Comparison of ENCODE assay signal across 26 cellular contexts in genomic region chr7:84331665-84332064, GRCh38.
DNase-seq lines count a peak whose midpoint lies in the region; ATAC-seq, FAIRE-seq and TF ChIP-seq lines count a peak whose summit lies in the region.
"Had no signal": no experiment of that assay in that cellular context is flagged by ENCODE, and none has a peak within 500 bp of the region (broad histone marks: within the 10 kb centered on the region; RNA-seq: fewer than 3 reads in every experiment).

No MANE protein-coding gene starts in this region.

- H4K20me1 ChIP-seq in GM23338 (replicated peaks; ENCODE audit: insufficient read depth) = no peaks in the 10 kb centered on the region

- H3K27me3 ChIP-seq in GM23338 (ENCODE audit: insufficient read depth) (no peaks in the 10 kb centered on the region), neuronal stem cell (ENCODE audit: control insufficient read depth in 3 of 3, insufficient read depth in 3 of 3, low read depth in 1 of 3, low read length in 3 of 3) (no peaks in the 10 kb centered on the region)
- H3K27me3 ChIP-seq: adrenal gland, breast epithelium, transverse colon had no signal

- H3K27ac Mint-ChIP-seq in GM23338 = no peak overlapping the region
- H3K27ac Mint-ChIP-seq in activated naive CD4-positive, alpha-beta T cell treated with anti-CD3 and anti-CD28 coated beads, Interleukin-2, amount 10 ng/mL, durations not matched to agents 7 days and 5 days = no peak overlapping the region
- H3K27ac Mint-ChIP-seq: activated CD8-positive, alpha-beta T cell treated with anti-CD3 and anti-CD28 coated beads for 36 hours; activated naive CD4-positive, alpha-beta T cell treated with anti-CD3 and anti-CD28 coated beads for 36 hours; CD4-positive, CD25-positive, alpha-beta regulatory T cell; mesothelial cell of epicardium had no signal

- no peak overlapping the region for H2BK15ac ChIP-seq in neuronal stem cell (ENCODE audit: low read length)

- H3K9me3 ChIP-seq in neuronal stem cell (replicated peaks in 1 of 2; ENCODE audit: control insufficient read depth in 2 of 2, insufficient read depth in 1 of 2, low read depth in 1 of 2, low read length in 2 of 2) = no peaks in the 10 kb centered on the region
- H3K9me3 ChIP-seq: adrenal gland, breast epithelium, psoas muscle, transverse colon had no signal

- no peaks in the 10 kb centered on the region for H3K79me2 ChIP-seq in GM23338 (replicated peaks; ENCODE audit: insufficient read depth)

- H2AFZ ChIP-seq in GM23338 (peak overlapping the region; percentile 15; the same call in 1 of the 2 replicates), neuronal stem cell (ENCODE audit: low read length) (peak overlapping the region; percentile 72)

- no peak overlapping the region for H2BK12ac ChIP-seq in neuronal stem cell (ENCODE audit: low read length)

- H3K27ac ChIP-seq in GM23338 (ENCODE audit: low read depth) (no peak overlapping the region), neuronal stem cell (replicated peaks; ENCODE audit: low read length) (no peak overlapping the region)
- H3K27ac ChIP-seq: adrenal gland, breast epithelium, psoas muscle, transverse colon had no signal

- H3K4ac ChIP-seq in neuronal stem cell (ENCODE audit: low read length) = no peak overlapping the region

- no peak overlapping the region for H2BK5ac ChIP-seq in neuronal stem cell (ENCODE audit: low read length)

- H3K23ac ChIP-seq in neuronal stem cell (ENCODE audit: low read depth, low read length, poor library complexity) = no peak overlapping the region

- H2BK120ac ChIP-seq in neuronal stem cell (ENCODE audit: low read depth, low read length) = no peak overlapping the region

- H3K4me1 Mint-ChIP-seq in GM23338 = peaks cover 8% of the 10 kb centered on the region; the same call in 2 of the 3 replicates
- no peaks in the 10 kb centered on the region for H3K4me1 Mint-ChIP-seq in activated naive CD4-positive, alpha-beta T cell treated with anti-CD3 and anti-CD28 coated beads, Interleukin-2, amount 10 ng/mL, durations not matched to agents 7 days and 5 days
- H3K4me1 Mint-ChIP-seq: CD4-positive, CD25-positive, alpha-beta regulatory T cell had no signal

- peak; percentile 79 for FAIRE-seq in RCC 7860 (lab: Jason Lieb, UNC)
- FAIRE-seq: K562 had no signal

- TF ChIP-seq CTCF in GM23338 (conservative IDR thresholded peaks at IDR 0.05; ENCODE audit: low read depth in 2 of 2) = no peak
- no peak for TF ChIP-seq CTCF in fibroblast of the aortic adventitia (IDR thresholded peaks at IDR 0.05; ENCODE audit: insufficient read depth, low read length)

- no peaks in the 10 kb centered on the region for H3K79me1 ChIP-seq in neuronal stem cell (ENCODE audit: low read depth, low read length)

- H3K36me3 Mint-ChIP-seq in GM23338 (ENCODE audit: low read depth) = no peaks in the 10 kb centered on the region
- no peaks in the 10 kb centered on the region for H3K36me3 Mint-ChIP-seq in activated naive CD4-positive, alpha-beta T cell treated with anti-CD3 and anti-CD28 coated beads, Interleukin-2, amount 10 ng/mL, durations not matched to agents 7 days and 5 days
- H3K36me3 Mint-ChIP-seq: CD4-positive, CD25-positive, alpha-beta regulatory T cell; mesothelial cell of epicardium had no signal

- no peak overlapping the region for H2AK5ac ChIP-seq in neuronal stem cell (ENCODE audit: low read depth, low read length)

- H3K4me3 ChIP-seq in GM23338 (no peak overlapping the region), fibroblast of the aortic adventitia (ENCODE audit: low read depth, low read length) (no peak overlapping the region), neuronal stem cell (ENCODE audit: low read length in 2 of 2) (no peak overlapping the region)
- H3K4me3 ChIP-seq: adrenal gland, breast epithelium, K562, psoas muscle, transverse colon had no signal

- H3K36me3 ChIP-seq in GM23338 (ENCODE audit: insufficient read depth) = no peaks in the 10 kb centered on the region
- H3K36me3 ChIP-seq in neuronal stem cell (replicated peaks in 1 of 2; ENCODE audit: control insufficient read depth in 2 of 2, insufficient read depth in 2 of 2, low read length in 2 of 2) = no peaks in the 10 kb centered on the region
- H3K36me3 ChIP-seq: adrenal gland, breast epithelium, transverse colon had no signal

- WGBS in neuronal stem cell (ENCODE audit: extremely low coverage in 2 of 2, insufficient read length in 2 of 2, insufficient replicate concordance in 1 of 2), 2 donors = no CpG with 5 or more reads among the region's 3 CpGs

- DNase-seq in GM23338 (ENCODE audit: low spot score) (no peak), RCC 7860 (ENCODE audit: low spot score) (peak; percentile 22), fibroblast of the aortic adventitia (ENCODE audit: low read depth) (peak; percentile 25), neuronal stem cell (ENCODE audit: low spot score) (no peak), NCI-H146 treated with DMSO at 0.1 percent for 48 hours (lab: John Stamatoyannopoulos, UW; ENCODE audit: unreplicated experiment) (no peak), HuH-7 (ENCODE audit: low spot score) (no peak)
- DNase-seq in activated naive CD4-positive, alpha-beta T cell treated with anti-CD3 and anti-CD28 coated beads, Interleukin-2, amount 10 ng/mL, durations not matched to agents 7 days and 5 days = no peak
- DNase-seq: activated CD8-positive, alpha-beta T cell treated with anti-CD3 and anti-CD28 coated beads for 36 hours; activated naive CD4-positive, alpha-beta T cell treated with anti-CD3 and anti-CD28 coated beads for 36 hours; adrenal gland; CD4-positive, CD25-positive, alpha-beta regulatory T cell; effector CD4-positive, alpha-beta T cell; glutamatergic neuron; islet precursor cell; NCI-H1105; NCI-H2029; NCI-H69; occipital lobe; psoas muscle; SHP77; stimulated activated CD4-positive, alpha-beta T cell treated with anti-CD3 and anti-CD28 coated beads, Interleukin-4, amount 100 ng/mL, for 4 hours; SW 1271; transverse colon had no signal

- H3K14ac ChIP-seq in neuronal stem cell (ENCODE audit: low read length) = no peak overlapping the region

- H3K9me2 ChIP-seq in GM23338 (ENCODE audit: insufficient read depth) = no peaks in the 10 kb centered on the region

- H3K4me2 ChIP-seq in GM23338 (no peak overlapping the region), neuronal stem cell (ENCODE audit: insufficient read depth, low read length, poor library complexity, severe bottlenecking) (no peak overlapping the region)

- CTCF ChIA-PET in activated naive CD4-positive, alpha-beta T cell treated with anti-CD3 and anti-CD28 coated beads, Interleukin-2, amount 10 ng/mL, durations not matched to agents 7 days and 5 days (lab: Charles Lee) = interaction anchor here (0.6 kb wide), 1 partner anchor 357 kb away, joined by 4 read pairs; no protein-coding TSS in a partner anchor

- H3F3A ChIP-seq in GM23338 (replicated peaks; ENCODE audit: low read depth) = no peaks in the 10 kb centered on the region

- no peak overlapping the region for H3K4me3 Mint-ChIP-seq in GM23338
- no peak overlapping the region for H3K4me3 Mint-ChIP-seq in activated naive CD4-positive, alpha-beta T cell treated with anti-CD3 and anti-CD28 coated beads, Interleukin-2, amount 10 ng/mL, durations not matched to agents 7 days and 5 days
- H3K4me3 Mint-ChIP-seq: activated CD8-positive, alpha-beta T cell treated with anti-CD3 and anti-CD28 coated beads for 36 hours; activated naive CD4-positive, alpha-beta T cell treated with anti-CD3 and anti-CD28 coated beads for 36 hours; CD4-positive, CD25-positive, alpha-beta regulatory T cell; mesothelial cell of epicardium had no signal

- no peaks in the 10 kb centered on the region for H3K27me3 Mint-ChIP-seq in GM23338 (ENCODE audit: insufficient read depth, low read depth, poor library complexity)
- H3K27me3 Mint-ChIP-seq in activated naive CD4-positive, alpha-beta T cell treated with anti-CD3 and anti-CD28 coated beads, Interleukin-2, amount 10 ng/mL, durations not matched to agents 7 days and 5 days = no peaks in the 10 kb centered on the region
- H3K27me3 Mint-ChIP-seq: activated CD8-positive, alpha-beta T cell treated with anti-CD3 and anti-CD28 coated beads for 36 hours; CD4-positive, CD25-positive, alpha-beta regulatory T cell had no signal

- no peak for ATAC-seq in GM23338
- ATAC-seq: activated CD8-positive, alpha-beta T cell treated with anti-CD3 and anti-CD28 coated beads for 36 hours; K562; psoas muscle had no signal

- no peaks in the 10 kb centered on the region for H3K9me3 Mint-ChIP-seq in GM23338
- no peaks in the 10 kb centered on the region for H3K9me3 Mint-ChIP-seq in activated naive CD4-positive, alpha-beta T cell treated with anti-CD3 and anti-CD28 coated beads, Interleukin-2, amount 10 ng/mL, durations not matched to agents 7 days and 5 days
- H3K9me3 Mint-ChIP-seq: activated CD8-positive, alpha-beta T cell treated with anti-CD3 and anti-CD28 coated beads for 36 hours; activated naive CD4-positive, alpha-beta T cell treated with anti-CD3 and anti-CD28 coated beads for 36 hours; mesothelial cell of epicardium had no signal

- H4K91ac ChIP-seq in neuronal stem cell (ENCODE audit: low read depth, low read length, poor library complexity) = no peak overlapping the region

- H3K4me1 ChIP-seq in GM23338 (ENCODE audit: insufficient read depth) (no peaks in the 10 kb centered on the region), neuronal stem cell (ENCODE audit: control insufficient read depth in 2 of 2, insufficient read depth in 1 of 2, low read depth in 1 of 2, low read length in 2 of 2) (peaks cover 2 to 14% of the 10 kb centered on the region in 2 donors)
- H3K4me1 ChIP-seq: adrenal gland, breast epithelium, psoas muscle, transverse colon had no signal

- no peak overlapping the region for H4K8ac ChIP-seq in neuronal stem cell (ENCODE audit: low read depth, low read length)

- H3K9ac ChIP-seq in neuronal stem cell (ENCODE audit: low read depth, low read length, poor library complexity) = no peak overlapping the region

- no peak overlapping the region for H3K18ac ChIP-seq in neuronal stem cell (ENCODE audit: low read length)

TF ChIP-seq in GM23338, 12 proteins besides CTCF, POLR2A, EP300 and RAD21 (continues in another document):
- no peak for TF ChIP-seq POLR2AphosphoS5 (IDR thresholded peaks at IDR 0.05; ENCODE audit: low read depth)

Comparison
In these comparisons a context has a peak if more than half of its experiments do, and no peak if none do; other contexts are left out.
1. DNase-seq: peak in RCC 7860 (single experiment) and fibroblast of the aortic adventitia (single experiment); none in GM23338 (single experiment), neuronal stem cell (single experiment), NCI-H146 treated with DMSO at 0.1 percent for 48 hours (single experiment), activated naive CD4-positive, alpha-beta T cell treated with anti-CD3 and anti-CD28 coated beads, Interleukin-2, amount 10 ng/mL, durations not matched to agents 7 days and 5 days (single experiment) and HuH-7 (single experiment).